Comparison of ENCODE assay signal across 15 cellular contexts in the genomic region with DNA sequence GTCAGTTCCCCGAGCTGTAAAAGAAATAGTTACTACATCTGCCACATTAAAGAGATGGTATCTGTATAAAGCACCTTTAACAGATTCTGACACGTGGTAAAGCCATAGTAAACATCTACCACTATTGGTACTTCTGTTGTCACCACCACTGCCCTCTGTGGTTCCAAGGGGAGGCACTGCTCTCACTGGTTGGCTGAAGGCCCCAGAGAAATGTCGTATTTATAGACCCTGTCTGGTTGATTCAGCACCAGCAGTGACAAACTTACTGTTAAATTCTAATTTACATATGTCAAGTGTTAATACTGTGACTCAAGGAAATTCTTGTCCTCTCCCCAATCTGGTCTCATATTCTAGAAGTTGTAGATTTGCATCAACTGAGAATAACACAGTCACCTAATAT.
"Had no signal": no experiment of that assay in that cellular context is flagged by ENCODE, and none has a peak within 500 bp of the region (broad histone marks: within the 10 kb centered on the region; RNA-seq: fewer than 3 reads in every experiment).

No MANE protein-coding gene starts in this region.

- H3K4me1 ChIP-seq: body of pancreas, gastrocnemius medialis, heart right ventricle, parathyroid adenoma, transverse colon had no signal

- H3K9me3 ChIP-seq: body of pancreas, gastrocnemius medialis, heart right ventricle, transverse colon had no signal

- ATAC-seq: body of pancreas, gastrocnemius medialis had no signal

- H3K36me3 ChIP-seq: gastrocnemius medialis, transverse colon had no signal

- DNase-seq: activated CD4-positive, alpha-beta T cell treated with anti-CD3 and anti-CD28 coated beads for 4 hours; activated gamma-delta T cell treated with Interleukin-2 at 50 U/mL for 16 hours; activated T-cell treated with anti-CD3 and anti-CD28 coated beads, Interleukin-2, amount 50 U/mL, for 4 hours; body of pancreas; central memory CD4-positive, alpha-beta T cell; cortex of kidney; effector CD8-positive, alpha-beta T cell; gastrocnemius medialis; heart right ventricle; mesendoderm; substantia nigra; SW 1271; T-helper 9 cell; transverse colon had no signal

- H3K79me2 ChIP-seq: parathyroid adenoma had no signal

- H3K4me3 Mint-ChIP-seq: activated T-cell treated with anti-CD3 and anti-CD28 coated beads, Interleukin-2, amount 50 U/mL, for 4 hours had no signal

- H3K27ac ChIP-seq: body of pancreas, gastrocnemius medialis, heart right ventricle, parathyroid adenoma, transverse colon had no signal

- H3K9me3 Mint-ChIP-seq: activated T-cell treated with anti-CD3 and anti-CD28 coated beads, Interleukin-2, amount 50 U/mL, for 4 hours had no signal

- H3K4me3 ChIP-seq: body of pancreas, gastrocnemius medialis, heart right ventricle, transverse colon had no signal

- H3K27me3 ChIP-seq: body of pancreas, gastrocnemius medialis, heart right ventricle, transverse colon had no signal

- H2AFZ ChIP-seq: parathyroid adenoma had no signal

- H3K9ac ChIP-seq: parathyroid adenoma had no signal
